ENCODE assay signal across 25 cellular contexts in genomic region chr9:78879324-78880100, GRCh38.
"Had no signal": no experiment of that assay in that cellular context is flagged by ENCODE, and none has a peak within 500 bp of the region (broad histone marks: within the 10 kb centered on the region; RNA-seq: fewer than 3 reads in every experiment).

No MANE protein-coding gene starts in this region.

- H3K27ac Mint-ChIP-seq: activated B cell treated with CpG ODN at 0.5 μM for 24 hours; activated CD4-positive, alpha-beta T cell treated with anti-CD3 and anti-CD28 coated beads for 36 hours; activated naive CD8-positive, alpha-beta T cell treated with anti-CD3 and anti-CD28 coated beads for 36 hours; naive B cell; stimulated activated naive B cell treated with anti-CD40 and anti-IgM and Interleukin-4, amounts not matched to agents 10 μg/mL and 1 μg/mL and 100 μg/mL, for 72 hours had no signal

- H3K4me1 ChIP-seq: foreskin keratinocyte, lower lobe of right lung, sigmoid colon, transverse colon had no signal

- ATAC-seq: activated CD4-positive, alpha-beta T cell treated with anti-CD3 and anti-CD28 coated beads for 36 hours; foreskin keratinocyte; left lobe of liver; lower lobe of right lung; mucosa of descending colon; stimulated activated naive B cell treated with anti-CD40 and anti-IgM and Interleukin-4, amounts not matched to agents 10 μg/mL and 1 μg/mL and 100 μg/mL, for 72 hours had no signal

- H3K36me3 Mint-ChIP-seq: activated naive CD8-positive, alpha-beta T cell treated with anti-CD3 and anti-CD28 coated beads for 36 hours; naive B cell; stimulated activated naive B cell treated with anti-CD40 and anti-IgM and Interleukin-4, amounts not matched to agents 10 μg/mL and 1 μg/mL and 100 μg/mL, for 72 hours had no signal

- H3K36me3 ChIP-seq: lower lobe of right lung, sigmoid colon, transverse colon had no signal

- H3K4me3 ChIP-seq: lower lobe of right lung, mucosa of descending colon, sigmoid colon, transverse colon had no signal

- H3K27me3 Mint-ChIP-seq: activated B cell treated with CpG ODN at 0.5 μM for 24 hours; activated CD4-positive, alpha-beta T cell treated with anti-CD3 and anti-CD28 coated beads for 36 hours; activated naive CD8-positive, alpha-beta T cell treated with anti-CD3 and anti-CD28 coated beads for 36 hours had no signal

- H3K4me3 Mint-ChIP-seq: activated B cell treated with CpG ODN at 0.5 μM for 24 hours; activated CD4-positive, alpha-beta T cell treated with anti-CD3 and anti-CD28 coated beads for 36 hours; activated naive CD8-positive, alpha-beta T cell treated with anti-CD3 and anti-CD28 coated beads for 36 hours; naive B cell; stimulated activated naive B cell treated with anti-CD40 and anti-IgM and Interleukin-4, amounts not matched to agents 10 μg/mL and 1 μg/mL and 100 μg/mL, for 72 hours had no signal

- DNase-seq: activated B cell treated with CpG ODN at 0.5 μM for 24 hours; activated CD4-positive, alpha-beta T cell treated with anti-CD3 and anti-CD28 coated beads for 36 hours; activated CD4-positive, alpha-beta T cell treated with anti-CD3 and anti-CD28 coated beads, Interleukin-2, amount 50 U/mL, for 48 hours; activated CD8-positive, alpha-beta memory T cell treated with anti-CD3 and anti-CD28 coated beads, Interleukin-2, amount 50 U/mL, for 48 hours; activated naive CD4-positive, alpha-beta T cell treated with Interleukin-2 at 50 U/mL for 16 hours; activated naive CD8-positive, alpha-beta T cell treated with anti-CD3 and anti-CD28 coated beads for 36 hours; activated T-cell treated with anti-CD3 and anti-CD28 coated beads, Interleukin-2, amount 50 U/mL, for 48 hours; amniotic stem cell; cerebellar nuclear complex; effector CD4-positive, alpha-beta T cell; foreskin keratinocyte; lower lobe of right lung; mesendoderm; mucosa of descending colon; naive B cell; nucleus accumbens; posterior cingulate gyrus; sigmoid colon; stimulated activated CD4-positive, alpha-beta T cell treated with anti-CD3 and anti-CD28 coated beads, Interleukin-2, amount 100 ng/mL, for 48 hours; stimulated activated CD8-positive, alpha-beta memory T cell treated with anti-CD3 and anti-CD28 coated beads, Interleukin-4, amount 100 ng/mL, for 48 hours; stimulated activated naive B cell treated with anti-CD40 and anti-IgM and Interleukin-4, amounts not matched to agents 10 μg/mL and 1 μg/mL and 100 μg/mL, for 72 hours; transverse colon had no signal

- H3K27me3 ChIP-seq: foreskin keratinocyte, sigmoid colon, transverse colon had no signal

- H3K9me3 ChIP-seq: lower lobe of right lung, mucosa of descending colon, sigmoid colon, transverse colon had no signal

- H3K4me1 Mint-ChIP-seq: activated B cell treated with CpG ODN at 0.5 μM for 24 hours; activated CD4-positive, alpha-beta T cell treated with anti-CD3 and anti-CD28 coated beads for 36 hours; activated naive CD8-positive, alpha-beta T cell treated with anti-CD3 and anti-CD28 coated beads for 36 hours; naive B cell; stimulated activated naive B cell treated with anti-CD40 and anti-IgM and Interleukin-4, amounts not matched to agents 10 μg/mL and 1 μg/mL and 100 μg/mL, for 72 hours had no signal

- H3K27ac ChIP-seq: foreskin keratinocyte, lower lobe of right lung, sigmoid colon, transverse colon had no signal

- FAIRE-seq: endometrium, urothelium cell line had no signal
